Comparison of ENCODE assay signal across 10 cellular contexts in genomic region chr7:6385909-6386560, GRCh38. TPM values are rescaled to one million over a fixed set of nuclear protein-coding genes. Genes with fewer than 3 reads are reported as not detected.
DNase-seq lines count a peak whose midpoint lies in the region; ATAC-seq and TF ChIP-seq lines count a peak whose summit lies in the region.
"Had no signal": no experiment of that assay in that cellular context is flagged by ENCODE, and none has a peak within 500 bp of the region (broad histone marks: within the 10 kb centered on the region; RNA-seq: fewer than 3 reads in every experiment).

No MANE protein-coding gene starts in this region.

- H3K4me1 ChIP-seq in left ventricle myocardium inferior (peaks cover 98% of the 10 kb centered on the region), body of pancreas (peaks cover 57% of the 10 kb centered on the region), muscle layer of duodenum (ENCODE audit: control insufficient read depth in 1 of 2, insufficient read depth in 2 of 2, low read length in 2 of 2) (peaks cover 25 to 48% of the 10 kb centered on the region in 2 donors), uterus (peaks cover 0 to 16% of the 10 kb centered on the region in 2 donors)

- H3K9me3 ChIP-seq in left ventricle myocardium inferior (replicated peaks) (no peaks in the 10 kb centered on the region), body of pancreas (no peaks in the 10 kb centered on the region), muscle layer of duodenum (ENCODE audit: control insufficient read depth in 1 of 2, low read length in 2 of 2) (no peaks in the 10 kb centered on the region), uterus (no peaks in the 10 kb centered on the region)

- H3K36me3 ChIP-seq in left ventricle myocardium inferior (peaks cover 34% of the 10 kb centered on the region), body of pancreas (replicated peaks in 1 of 2; ENCODE audit: insufficient read depth in 1 of 2, low read depth in 2 of 2) (no peaks in the 10 kb centered on the region), muscle layer of duodenum (ENCODE audit: control insufficient read depth in 1 of 2, insufficient read depth in 2 of 2, low read length in 2 of 2) (peaks cover 11 to 13% of the 10 kb centered on the region in 2 donors), uterus (no peaks in the 10 kb centered on the region)

- H3K4me3 ChIP-seq in left ventricle myocardium inferior (no peak overlapping the region), body of pancreas (no peak overlapping the region), muscle layer of duodenum (ENCODE audit: low read depth in 1 of 2, low read length in 2 of 2) (no peak overlapping the region), uterus (no peak overlapping the region)

- intact Hi-C loops in left ventricle myocardium inferior (cut with micrococcal nuclease) (no loop called here), left ventricle myocardium superior (cut with micrococcal nuclease) (no loop called here), body of pancreas (cut with DNase I) (no loop called here), uterus (cut with DNase I; ENCODE audit: low total_unique reads) (no loop called here)

- H3K27me3 ChIP-seq in left ventricle myocardium inferior (ENCODE audit: low read depth) (no peaks in the 10 kb centered on the region), body of pancreas (no peaks in the 10 kb centered on the region), muscle layer of duodenum (ENCODE audit: low read depth, low read length) (no peaks in the 10 kb centered on the region), uterus (no peaks in the 10 kb centered on the region)

- H3K27ac ChIP-seq in left ventricle myocardium inferior (replicated peaks) (peak overlapping the region; percentile 66), body of pancreas (peak overlapping the region; percentile 55 to 90 (median 82)), muscle layer of duodenum (ENCODE audit: low read length) (peak overlapping the region; percentile 86), uterus (peak overlapping the region; percentile 43 to 44)

- ATAC-seq in left ventricle myocardium superior (no peak), body of pancreas (no peak)

- no peak for DNase-seq in left ventricle myocardium inferior
- no peak for DNase-seq in left ventricle myocardium superior
- no peak for DNase-seq in body of pancreas
- no peak for DNase-seq in uterus
- no peak for DNase-seq in GOT3 (lab: John Stamatoyannopoulos, UW)
- DNase-seq in stimulated activated CD4-positive, alpha-beta T cell treated with anti-CD3 and anti-CD28 coated beads, Interleukin-4, amount 100 ng/mL, for 24 hours: no peak
- DNase-seq in stimulated activated CD4-positive, alpha-beta T cell treated with anti-CD3 and anti-CD28 coated beads, Interleukin-1b, Interleukin-23, amount 100 ng/mL, for 48 hours: no peak
- DNase-seq: head of caudate nucleus; stimulated activated CD4-positive, alpha-beta T cell treated with anti-CD3 and anti-CD28 coated beads, Interleukin-2, amount 100 ng/mL, for 24 hours had no signal

- TF ChIP-seq CTCF in left ventricle myocardium inferior (IDR thresholded peaks at IDR 0.05; ENCODE audit: borderline replicate concordance) (no peak), body of pancreas (IDR thresholded peaks at IDR 0.05) (no peak), uterus (IDR thresholded peaks at IDR 0.05) (no peak)

- no peak for TF ChIP-seq POLR2A in body of pancreas (IDR thresholded peaks at IDR 0.05)
- TF ChIP-seq POLR2A in uterus (IDR thresholded peaks at IDR 0.05): no peak

- WGBS in body of pancreas, 2 donors: 46 to 55% methylated on average over 4 of the region's 4 CpGs

RNA-seq across cellular contexts. Expression of gene RAC1, which starts 11.7 kb away (rescaled TPM):
- total RNA-seq in left ventricle myocardium inferior: 135 TPM
- 140 TPM for total RNA-seq in left ventricle myocardium superior
- 100 to 1,000 TPM; 103 to 106 TPM for total RNA-seq in body of pancreas
- total RNA-seq in uterus: 100 to 1,000 TPM in 2 of 4 donors, 10 to 100 TPM in 2; 62.5 to 221 (median 106) TPM

RNA-seq across cellular contexts. Expression of gene FAM220A, which starts 37.3 kb away (rescaled TPM):
- total RNA-seq in left ventricle myocardium inferior: 24.4 TPM
- 35.5 TPM for total RNA-seq in left ventricle myocardium superior
- total RNA-seq in body of pancreas: 10 to 100 TPM; 10.6 to 14.2 TPM
- 10 to 100 TPM in 2 of 4 donors, 1 to 10 TPM in 2; 1.8 to 35.2 (median 10.8) TPM for total RNA-seq in uterus
